Comparison of ENCODE assay signal across 9 cellular contexts in genomic region chr1:209751627-209752231, GRCh38. TPM values are rescaled to one million over a fixed set of nuclear protein-coding genes. Genes with fewer than 3 reads are reported as not detected.
A peak's percentile ranks its signal among the peaks of the same experiment; 100 is the strongest.
DNase-seq lines count a peak whose midpoint lies in the region; ATAC-seq and TF ChIP-seq lines count a peak whose summit lies in the region.
"Had no signal": no experiment of that assay in that cellular context is flagged by ENCODE, and none has a peak within 500 bp of the region (broad histone marks: within the 10 kb centered on the region; RNA-seq: fewer than 3 reads in every experiment).

No MANE protein-coding gene starts in this region.

- H3K27me3 Mint-ChIP-seq in CD8-positive, alpha-beta T cell (ENCODE audit: low read depth) = no peaks in the 10 kb centered on the region
- no peaks in the 10 kb centered on the region for H3K27me3 Mint-ChIP-seq in activated T-helper 2 cell treated with anti-CD3 and anti-CD28 coated beads, Interferon-gamma antibody, Interleukin-2, Interleukin-4, amounts not matched to agents 10 μg/mL and 5 μg/mL and 100 μg/mL, durations not matched to agents 14 hours and 24 hours and 36 hours (ENCODE audit: low read depth)

- CTCF ChIA-PET in CD8-positive, alpha-beta T cell (lab: Charles Lee) = interaction anchor here (1.0 to 8.6 kb wide), 5 partner anchors 11 to 175 kb away, joined by 3 to 88 read pairs (median 6); no protein-coding TSS in a partner anchor

- POLR2A ChIA-PET in CD8-positive, alpha-beta T cell (lab: Charles Lee) = interaction anchor here (15.0 to 23.3 kb wide), 2 partner anchors 14 to 29 kb away, joined by 298 to 377 read pairs; partner anchors contain the start of gene C1orf74

- H3K27ac Mint-ChIP-seq in CD8-positive, alpha-beta T cell = peak overlapping the region; percentile 91
- peak overlapping the region; percentile 97 for H3K27ac Mint-ChIP-seq in activated T-helper 2 cell treated with anti-CD3 and anti-CD28 coated beads, Interferon-gamma antibody, Interleukin-2, Interleukin-4, amounts not matched to agents 10 μg/mL and 5 μg/mL and 100 μg/mL, durations not matched to agents 14 hours and 24 hours and 36 hours

- H3K27ac ChIP-seq in CD8-positive, alpha-beta T cell (ENCODE audit: low read depth, low read length) = peak overlapping the region; percentile 11
- no peak overlapping the region for H3K27ac ChIP-seq in tibial nerve
- no peak overlapping the region for H3K27ac ChIP-seq in WERI-Rb-1

- no peaks in the 10 kb centered on the region for H3K27me3 ChIP-seq in CD8-positive, alpha-beta T cell (ENCODE audit: insufficient read depth, low read length)
- H3K27me3 ChIP-seq in tibial nerve (no peaks in the 10 kb centered on the region), WERI-Rb-1 (ENCODE audit: insufficient read depth, low read depth, severe bottlenecking) (no peaks in the 10 kb centered on the region)

- TF ChIP-seq EP300 in tibial nerve (IDR thresholded peaks at IDR 0.05) = no peak

- WGBS in tibial nerve, 2 donors = 71 to 77% methylated on average over 5 of the region's 5 CpGs

- H3K36me3 ChIP-seq in CD8-positive, alpha-beta T cell (ENCODE audit: insufficient read depth, low read length) = no peaks in the 10 kb centered on the region
- H3K36me3 ChIP-seq in tibial nerve (no peaks in the 10 kb centered on the region), WERI-Rb-1 (no peaks in the 10 kb centered on the region)

- H3K4me1 ChIP-seq in CD8-positive, alpha-beta T cell (ENCODE audit: insufficient read depth, low read length) = peaks cover 69% of the 10 kb centered on the region
- peaks cover 0 to 11% (median 4%) of the 10 kb centered on the region in 4 donors for H3K4me1 ChIP-seq in tibial nerve

- no peak for DNase-seq in CD8-positive, alpha-beta T cell
- peak; percentile 49 for DNase-seq in activated T-helper 2 cell treated with anti-CD3 and anti-CD28 coated beads, Interferon-gamma antibody, Interleukin-2, Interleukin-4, amounts not matched to agents 10 μg/mL and 5 μg/mL and 100 μg/mL, durations not matched to agents 14 hours and 24 hours and 36 hours (ENCODE audit: low spot score)
- DNase-seq in NCI-H1105 treated with DMSO at 0.1 percent for 48 hours (lab: John Stamatoyannopoulos, UW) (no peak), DMS53 treated with DMSO at 0.1 percent for 48 hours (lab: John Stamatoyannopoulos, UW; ENCODE audit: unreplicated experiment) (no peak), tibial nerve (ENCODE audit: low spot score in 2 of 2) (no peak), WERI-Rb-1 (no peak)
- DNase-seq: DMS79 treated with DMSO at 0.1 percent for 48 hours had no signal

- no peaks in the 10 kb centered on the region for H3K9me3 ChIP-seq in CD8-positive, alpha-beta T cell (ENCODE audit: low read length)
- H3K9me3 ChIP-seq in tibial nerve (no peaks in the 10 kb centered on the region), WERI-Rb-1 (ENCODE audit: severe bottlenecking) (no peaks in the 10 kb centered on the region)

- no peak for TF ChIP-seq POLR2A in tibial nerve (IDR thresholded peaks at IDR 0.05)

- ATAC-seq in CD8-positive, alpha-beta T cell = no peak
- peak; percentile 51 for ATAC-seq in GM19438 (IDR thresholded peaks at IDR 0.05; ENCODE audit: low read depth, unreplicated experiment)
- peak; percentile 35 for ATAC-seq in HG03139 (IDR thresholded peaks at IDR 0.05; ENCODE audit: unreplicated experiment)

- peaks cover 8% of the 10 kb centered on the region for H3K36me3 Mint-ChIP-seq in CD8-positive, alpha-beta T cell
- H3K36me3 Mint-ChIP-seq in activated T-helper 2 cell treated with anti-CD3 and anti-CD28 coated beads, Interferon-gamma antibody, Interleukin-2, Interleukin-4, amounts not matched to agents 10 μg/mL and 5 μg/mL and 100 μg/mL, durations not matched to agents 14 hours and 24 hours and 36 hours (ENCODE audit: low read depth) = peaks cover 13% of the 10 kb centered on the region

- peak overlapping the region; percentile 72 for H3K4me3 Mint-ChIP-seq in CD8-positive, alpha-beta T cell
- H3K4me3 Mint-ChIP-seq in activated T-helper 2 cell treated with anti-CD3 and anti-CD28 coated beads, Interferon-gamma antibody, Interleukin-2, Interleukin-4, amounts not matched to agents 10 μg/mL and 5 μg/mL and 100 μg/mL, durations not matched to agents 14 hours and 24 hours and 36 hours (ENCODE audit: low read depth) = peak overlapping the region; percentile 76

- peaks cover 81% of the 10 kb centered on the region for H3K4me1 Mint-ChIP-seq in CD8-positive, alpha-beta T cell (ENCODE audit: low read depth)
- H3K4me1 Mint-ChIP-seq in activated T-helper 2 cell treated with anti-CD3 and anti-CD28 coated beads, Interferon-gamma antibody, Interleukin-2, Interleukin-4, amounts not matched to agents 10 μg/mL and 5 μg/mL and 100 μg/mL, durations not matched to agents 14 hours and 24 hours and 36 hours (ENCODE audit: low read depth) = peaks cover 71% of the 10 kb centered on the region

- no peaks in the 10 kb centered on the region for H3K9me3 Mint-ChIP-seq in CD8-positive, alpha-beta T cell
- no peaks in the 10 kb centered on the region for H3K9me3 Mint-ChIP-seq in activated T-helper 2 cell treated with anti-CD3 and anti-CD28 coated beads, Interferon-gamma antibody, Interleukin-2, Interleukin-4, amounts not matched to agents 10 μg/mL and 5 μg/mL and 100 μg/mL, durations not matched to agents 14 hours and 24 hours and 36 hours

- no peak for TF ChIP-seq CTCF in CD8-positive, alpha-beta T cell (IDR thresholded peaks at IDR 0.05)
- TF ChIP-seq CTCF in tibial nerve (IDR thresholded peaks at IDR 0.05) (no peak), WERI-Rb-1 (IDR thresholded peaks at IDR 0.05; ENCODE audit: low read depth, low read length) (no peak)

- intact Hi-C loops in CD8-positive, alpha-beta T cell (cut with DNase I, micrococcal nuclease) = loop anchor here in 1 of 2 experiments (10.0 kb wide), 1 partner anchor 1503 kb away; the partner anchor contains the start of gene RCOR3
- intact Hi-C loops in activated T-helper 2 cell treated with anti-CD3 and anti-CD28 coated beads, Interferon-gamma antibody, Interleukin-2, Interleukin-4, amounts not matched to agents 10 μg/mL and 5 μg/mL and 100 μg/mL, durations not matched to agents 14 hours and 24 hours and 36 hours (cut with micrococcal nuclease) = loop anchor here (1.0 kb wide), 6 partner anchors 15 to 91 kb away; partner anchors contain the start of gene C1orf74

- peak overlapping the region; percentile 22 for H3K4me3 ChIP-seq in CD8-positive, alpha-beta T cell (ENCODE audit: low read depth, low read length)
- no peak overlapping the region for H3K4me3 ChIP-seq in tibial nerve
- no peak overlapping the region for H3K4me3 ChIP-seq in WERI-Rb-1 (ENCODE audit: low read depth, low read length)

RNA-seq across cellular contexts. Expression of gene TRAF3IP3, which starts 4.1 kb away (rescaled TPM):
- total RNA-seq in CD8-positive, alpha-beta T cell = 100 to 1,000 TPM; 209 to 230 TPM
- total RNA-seq in activated T-helper 2 cell treated with anti-CD3 and anti-CD28 coated beads, Interferon-gamma antibody, Interleukin-2, Interleukin-4, amounts not matched to agents 10 μg/mL and 5 μg/mL and 100 μg/mL, durations not matched to agents 14 hours and 24 hours and 36 hours = 386 and 390 TPM in 2 replicates
- total RNA-seq in tibial nerve = 1 to 10 TPM in 3 of 4 donors, under 1 TPM in 1; 0.87 to 8.0 (median 2.3) TPM

RNA-seq across cellular contexts. Expression of gene C1orf74, which starts 32.6 kb away (rescaled TPM):
- total RNA-seq in CD8-positive, alpha-beta T cell = under 1 TPM; 0.71 to 0.75 TPM
- total RNA-seq in activated T-helper 2 cell treated with anti-CD3 and anti-CD28 coated beads, Interferon-gamma antibody, Interleukin-2, Interleukin-4, amounts not matched to agents 10 μg/mL and 5 μg/mL and 100 μg/mL, durations not matched to agents 14 hours and 24 hours and 36 hours = 2.8 and 3.0 TPM in 2 replicates
- total RNA-seq in tibial nerve = 1 to 10 TPM; 1.5 to 3.0 (median 2.2) TPM

RNA-seq across cellular contexts. Expression of gene HSD11B1, which starts 47.1 kb away (rescaled TPM):
- total RNA-seq in CD8-positive, alpha-beta T cell = not detected
- total RNA-seq in activated T-helper 2 cell treated with anti-CD3 and anti-CD28 coated beads, Interferon-gamma antibody, Interleukin-2, Interleukin-4, amounts not matched to agents 10 μg/mL and 5 μg/mL and 100 μg/mL, durations not matched to agents 14 hours and 24 hours and 36 hours = 8.2 and 8.6 TPM in 2 replicates
- total RNA-seq in tibial nerve = 10 to 100 TPM in 3 of 4 donors, 1 to 10 TPM in 1; 7.1 to 92.2 (median 19.7) TPM

RNA-seq across cellular contexts. Expression of gene IRF6, which starts 54.2 kb away (rescaled TPM):
- 1 to 10 TPM; 2.5 to 3.4 TPM for total RNA-seq in CD8-positive, alpha-beta T cell
- 0.25 TPM in 1 of 2 replicates, not detected in the other for total RNA-seq in activated T-helper 2 cell treated with anti-CD3 and anti-CD28 coated beads, Interferon-gamma antibody, Interleukin-2, Interleukin-4, amounts not matched to agents 10 μg/mL and 5 μg/mL and 100 μg/mL, durations not matched to agents 14 hours and 24 hours and 36 hours
- total RNA-seq in tibial nerve = 1 to 10 TPM in 3 of 4 donors, under 1 TPM in 1; 0.42 to 1.8 (median 1.4) TPM

Comparison
In these comparisons a context has a peak if more than half of its experiments do, and no peak if none do; other contexts are left out.
1. RNA of gene TRAF3IP3, which starts 4.1 kb away (total RNA-seq): 386 to 390 TPM in activated T-helper 2 cell treated with anti-CD3 and anti-CD28 coated beads, Interferon-gamma antibody, Interleukin-2, Interleukin-4, amounts not matched to agents 10 μg/mL and 5 μg/mL and 100 μg/mL, durations not matched to agents 14 hours and 24 hours and 36 hours and 209 to 230 TPM in CD8-positive, alpha-beta T cell; 0.87 to 8.0 TPM in tibial nerve; every median in the first group is over 10 times any median in the second.